3 cellular contexts compared by ENCODE assay signal in the genomic region with DNA sequence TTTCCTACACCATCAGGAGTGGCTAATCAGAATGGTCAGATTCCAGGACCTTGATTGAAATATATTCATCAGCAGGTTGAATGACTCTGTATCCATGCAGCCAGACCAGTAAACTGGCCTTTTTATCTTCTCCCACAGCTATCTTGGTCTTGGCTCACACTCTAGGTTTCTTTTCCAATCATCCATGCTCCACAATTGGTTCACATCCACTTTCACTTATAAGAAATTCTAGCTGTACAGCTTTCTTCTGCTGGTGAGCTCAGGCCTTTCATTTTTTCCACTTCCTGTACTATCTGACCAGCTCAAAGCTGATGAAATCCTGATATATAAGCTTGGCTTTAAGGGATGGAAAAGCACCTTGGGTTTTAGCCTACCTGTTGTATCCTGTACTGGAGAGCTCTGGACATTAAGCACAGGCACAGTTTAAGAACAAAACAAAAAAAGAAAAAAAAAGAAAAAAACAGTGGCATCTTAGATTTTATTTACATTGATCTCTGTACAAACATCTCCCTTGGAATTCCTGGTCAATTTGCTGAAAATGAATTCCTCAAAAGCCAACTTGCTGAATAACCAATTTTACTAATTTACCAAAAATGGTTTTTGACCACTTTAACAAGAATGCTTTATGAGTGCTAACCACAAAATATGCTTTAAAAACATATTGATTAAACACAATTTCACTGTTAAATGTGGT.
TF ChIP-seq lines count a peak whose summit lies in the region.

No MANE protein-coding gene starts in this region.

TF ChIP-seq in A549, 52 proteins besides CTCF, POLR2A, EP300 and RAD21 (continued from another document):
- TF ChIP-seq, protein P1, sequence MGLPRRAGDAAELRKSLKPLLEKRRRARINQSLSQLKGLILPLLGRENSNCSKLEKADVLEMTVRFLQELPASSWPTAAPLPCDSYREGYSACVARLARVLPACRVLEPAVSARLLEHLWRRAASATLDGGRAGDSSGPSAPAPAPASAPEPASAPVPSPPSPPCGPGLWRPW (IDR thresholded peaks at IDR 0.05): no peak
- TF ChIP-seq CBX8 (IDR thresholded peaks at IDR 0.05) (no peak), FOSB (CRISPR knock-in tag; IDR thresholded peaks at IDR 0.05) (no peak), HOXB13 (CRISPR knock-in tag; IDR thresholded peaks at IDR 0.05; ENCODE audit: low read depth) (no peak), FOXS1 (CRISPR knock-in tag; IDR thresholded peaks at IDR 0.05) (no peak), RFX5 (IDR thresholded peaks at IDR 0.05) (no peak), HOXB5 (CRISPR knock-in tag; IDR thresholded peaks at IDR 0.05) (no peak), CHD2 (IDR thresholded peaks at IDR 0.05; ENCODE audit: low read length, partially characterized antibody) (no peak), JUNB (IDR thresholded peaks at IDR 0.05) (no peak), NR3C1 (IDR thresholded peaks at IDR 0.05) (no peak), SMC3 (IDR thresholded peaks at IDR 0.05) (no peak)
- TF ChIP-seq, protein P2, sequence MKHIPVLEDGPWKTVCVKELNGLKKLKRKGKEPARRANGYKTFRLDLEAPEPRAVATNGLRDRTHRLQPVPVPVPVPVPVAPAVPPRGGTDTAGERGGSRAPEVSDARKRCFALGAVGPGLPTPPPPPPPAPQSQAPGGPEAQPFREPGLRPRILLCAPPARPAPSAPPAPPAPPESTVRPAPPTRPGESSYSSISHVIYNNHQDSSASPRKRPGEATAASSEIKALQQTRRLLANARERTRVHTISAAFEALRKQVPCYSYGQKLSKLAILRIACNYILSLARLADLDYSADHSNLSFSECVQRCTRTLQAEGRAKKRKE (CRISPR knock-in tag; IDR thresholded peaks at IDR 0.05; ENCODE audit: low read depth): no peak

TF ChIP-seq in GM12878, 131 proteins besides CTCF, POLR2A, EP300 and RAD21:
- TF ChIP-seq MLLT1 (IDR thresholded peaks at IDR 0.05) (no peak), ZNF207 (IDR thresholded peaks at IDR 0.05; ENCODE audit: borderline replicate concordance) (no peak), HCFC1 (IDR thresholded peaks at IDR 0.05; ENCODE audit: low read length) (no peak), SMAD1 (IDR thresholded peaks at IDR 0.05; ENCODE audit: low read depth, partially characterized antibody) (no peak), MXI1 (IDR thresholded peaks at IDR 0.05; ENCODE audit: low read depth, low read length) (no peak), DPF2 (IDR thresholded peaks at IDR 0.05) (no peak), ZSCAN29 (IDR thresholded peaks at IDR 0.05) (no peak), GATAD2B (conservative IDR thresholded peaks at IDR 0.05; ENCODE audit: low read depth) (no peak), RAD51 (IDR thresholded peaks at IDR 0.05) (no peak), CHD1 (IDR thresholded peaks at IDR 0.05; ENCODE audit: low read depth, low read length) (no peak), EGR1 (IDR thresholded peaks at IDR 0.05; ENCODE audit: borderline replicate concordance in 1 of 2, low read depth in 2 of 2, low read length in 2 of 2) (no peak), CEBPZ (IDR thresholded peaks at IDR 0.05; ENCODE audit: low read depth, low read length) (no peak), JUNB (IDR thresholded peaks at IDR 0.05) (no peak), HDAC2 (IDR thresholded peaks at IDR 0.05) (no peak)

TF ChIP-seq in HepG2, 621 proteins besides CTCF, POLR2A, EP300 and RAD21 (continued from another document):
- no peak for TF ChIP-seq NFYC (CRISPR knock-in tag; IDR thresholded peaks at IDR 0.05)
- no peak for TF ChIP-seq ZNF468 (CRISPR knock-in tag; IDR thresholded peaks at IDR 0.05)
- TF ChIP-seq CBX5 (CRISPR knock-in tag; IDR thresholded peaks at IDR 0.05; ENCODE audit: borderline replicate concordance): no peak
- TF ChIP-seq ZFP36L2 (CRISPR knock-in tag; IDR thresholded peaks at IDR 0.05): no peak
- TF ChIP-seq HHEX (CRISPR knock-in tag; IDR thresholded peaks at IDR 0.05): no peak
- TF ChIP-seq SSRP1 (CRISPR knock-in tag; IDR thresholded peaks at IDR 0.05): no peak
- TF ChIP-seq, protein P3, sequence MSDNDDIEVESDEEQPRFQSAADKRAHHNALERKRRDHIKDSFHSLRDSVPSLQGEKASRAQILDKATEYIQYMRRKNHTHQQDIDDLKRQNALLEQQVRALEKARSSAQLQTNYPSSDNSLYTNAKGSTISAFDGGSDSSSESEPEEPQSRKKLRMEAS (IDR thresholded peaks at IDR 0.05): no peak
- no peak for TF ChIP-seq ZNF800 (CRISPR knock-in tag; IDR thresholded peaks at IDR 0.05)
- TF ChIP-seq TGIF2 (CRISPR knock-in tag; IDR thresholded peaks at IDR 0.05): no peak
- no peak for TF ChIP-seq HMGA1 (CRISPR knock-in tag; conservative IDR thresholded peaks at IDR 0.05)
- TF ChIP-seq SRY (CRISPR knock-in tag; IDR thresholded peaks at IDR 0.05): no peak
- no peak for TF ChIP-seq HBP1 (CRISPR knock-in tag; IDR thresholded peaks at IDR 0.05; ENCODE audit: low read depth)
- TF ChIP-seq SMARCC2 (IDR thresholded peaks at IDR 0.05): no peak
- TF ChIP-seq BCL6 (CRISPR knock-in tag; IDR thresholded peaks at IDR 0.05): no peak
TF ChIP-seq in HepG2: peak in this region for 0.
